ENCODE assay signal across 22 cellular contexts in genomic region chr18:55633032-55633431, GRCh38. TPM values are rescaled to one million over a fixed set of nuclear protein-coding genes. Genes with fewer than 3 reads are reported as not detected.
DNase-seq lines count a peak whose midpoint lies in the region; ATAC-seq lines count a peak whose summit lies in the region.
"Had no signal": no experiment of that assay in that cellular context is flagged by ENCODE, and none has a peak within 500 bp of the region (broad histone marks: within the 10 kb centered on the region; RNA-seq: fewer than 3 reads in every experiment).

No MANE protein-coding gene starts in this region.

- no peak overlapping the region for H3K4me3 ChIP-seq in aorta (ENCODE audit: low read length in 2 of 2)
- H3K4me3 ChIP-seq: Peyer's patch, smooth muscle cell had no signal

- DNase-seq in MV-4-11 (lab: John Stamatoyannopoulos, UW) (peak; percentile 62), astrocyte of the hippocampus (ENCODE audit: low read depth, low spot score) (peak; percentile 29), fibroblast of gingiva (ENCODE audit: low read depth) (peak; percentile 24), renal cortical epithelial cell (ENCODE audit: low read depth) (peak; percentile 1), mesenteric fat pad (ENCODE audit: low spot score) (no peak), aorta (no peak)
- DNase-seq in activated naive CD4-positive, alpha-beta T cell (lab: John Stamatoyannopoulos, UW), result no peak
- DNase-seq: activated CD4-positive, alpha-beta T cell treated with anti-CD3 and anti-CD28 coated beads, Interleukin-2, amount 50 U/mL, for 4 hours; CD4-positive, CD25-positive, alpha-beta regulatory T cell; DMS 273 treated with DMSO at 0.1 percent for 48 hours; H7; kidney; NCI-H1048; NCI-H187 treated with DMSO at 0.1 percent for 48 hours; NCI-H345; Peyer's patch; SK-N-SH; stimulated activated CD4-positive, alpha-beta T cell treated with anti-CD3 and anti-CD28 coated beads, Interleukin-2, amount 100 ng/mL, for 48 hours; stimulated activated naive CD8-positive, alpha-beta T cell treated with anti-CD3 and anti-CD28 coated beads, Interleukin-15, Interleukin-2, amounts not matched to agents 100 U/mL and 50 U/mL, for 24 hours had no signal

- intact Hi-C loops in aorta (cut with DNase I), result no loop called here

- H3K36me3 ChIP-seq in aorta (ENCODE audit: control insufficient read depth in 1 of 2, insufficient read depth in 2 of 2, low read length in 1 of 2), result no peaks in the 10 kb centered on the region
- H3K36me3 ChIP-seq: neutrophil, Peyer's patch had no signal

- H3K27ac ChIP-seq in aorta (ENCODE audit: low read depth in 1 of 2, low read length in 2 of 2), result no peak overlapping the region
- H3K27ac ChIP-seq: neutrophil, Peyer's patch had no signal

- H3K4me1 ChIP-seq in aorta (ENCODE audit: control insufficient read depth in 1 of 2, insufficient read depth in 2 of 2, low read length in 2 of 2), result no peaks in the 10 kb centered on the region
- H3K4me1 ChIP-seq: Peyer's patch had no signal

- H3K9me3 ChIP-seq in aorta (ENCODE audit: control insufficient read depth, low read length), result no peaks in the 10 kb centered on the region
- H3K9me3 ChIP-seq: neutrophil, Peyer's patch, SK-N-SH had no signal

- 54 to 55% methylated on average over 2 of the region's 2 CpGs for WGBS in aorta, 2 donors

- no peaks in the 10 kb centered on the region for H3K27me3 ChIP-seq in aorta (ENCODE audit: control insufficient read depth in 1 of 2, insufficient read depth in 2 of 2, low read length in 1 of 2)
- H3K27me3 ChIP-seq: neutrophil, Peyer's patch had no signal

- ATAC-seq in GM21786 (IDR thresholded peaks at IDR 0.05; ENCODE audit: unreplicated experiment) (no peak), aorta (ENCODE audit: low FRiP score) (no peak)
- ATAC-seq: stimulated activated naive CD8-positive, alpha-beta T cell treated with anti-CD3 and anti-CD28 coated beads, Interleukin-15, Interleukin-2, amounts not matched to agents 100 U/mL and 50 U/mL, for 24 hours had no signal

RNA-seq across cellular contexts. Expression of gene TCF4, which starts 45.0 kb away (rescaled TPM):
- total RNA-seq in renal cortical epithelial cell, result 2.8 and 11.0 TPM in 2 replicates
- total RNA-seq in mesenteric fat pad, result 159 TPM
- total RNA-seq in aorta, result 100 to 1,000 TPM; 108 to 297 TPM
- polyA plus RNA-seq in aorta, result 10 to 100 TPM; 11.8 to 42.2 TPM

Comparison
In these comparisons a context has a peak if more than half of its experiments do, and no peak if none do; other contexts are left out.
1. DNase-seq: peak in MV-4-11 (single experiment), astrocyte of the hippocampus (single experiment), fibroblast of gingiva (single experiment) and renal cortical epithelial cell (single experiment); none in mesenteric fat pad (single experiment), aorta (0 of 2) and activated naive CD4-positive, alpha-beta T cell (0 of 4).